In the genomic region with DNA sequence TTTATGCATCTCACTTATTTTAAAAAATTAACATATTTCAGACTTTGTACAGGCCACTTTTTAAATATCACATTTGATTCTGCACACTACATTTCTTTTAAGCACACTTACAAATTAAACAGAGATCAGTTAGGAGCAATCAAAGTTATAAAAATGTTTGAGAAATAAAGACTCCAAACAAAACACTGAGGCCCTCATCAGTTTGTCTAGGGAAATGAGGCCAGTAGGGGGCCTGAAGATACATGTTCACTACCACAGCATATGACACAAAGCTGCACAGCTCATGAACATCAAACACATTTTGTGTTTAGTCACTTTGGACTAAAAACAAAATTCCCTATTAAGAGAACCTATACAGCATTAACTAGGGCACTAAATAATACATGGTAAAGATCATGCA, we compare ENCODE assay signal across 8 cellular contexts.
DNase-seq lines count a peak whose midpoint lies in the region; ATAC-seq and TF ChIP-seq lines count a peak whose summit lies in the region.

No MANE protein-coding gene starts in this region.

- H3K27ac Mint-ChIP-seq in osteocyte (ENCODE audit: unreplicated experiment): no peak overlapping the region

- peak; percentile 24 for DNase-seq in GM10248 (ENCODE audit: extremely low spot score)
- DNase-seq in LNCaP clone FGC (ENCODE audit: low read depth): peak; percentile 14
- DNase-seq in dermis blood vessel endothelial cell: peak; percentile 78
- DNase-seq in osteocyte (ENCODE audit: extremely low spot score, unreplicated experiment): no peak
- no peak for DNase-seq in activated gamma-delta T cell treated with Interleukin-2 at 50 U/mL for 16 hours
- no peak for DNase-seq in NCI-H187 treated with DMSO at 0.1 percent for 48 hours (lab: John Stamatoyannopoulos, UW)
- DNase-seq in SKM-1 treated with dmso at 0.1 percent for 144 hours (lab: John Stamatoyannopoulos, UW; ENCODE audit: unreplicated experiment): no peak

- no peaks in the 10 kb centered on the region for H3K9me3 Mint-ChIP-seq in osteocyte (ENCODE audit: unreplicated experiment)

- no peak for ATAC-seq in GM18498 (IDR thresholded peaks at IDR 0.05; ENCODE audit: unreplicated experiment)

- no peak overlapping the region for H3K4me3 Mint-ChIP-seq in osteocyte (ENCODE audit: unreplicated experiment)

- POLR2A ChIA-PET in GM10248 (lab: Yijun Ruan, JAX): no interaction called here

- peaks cover 51% of the 10 kb centered on the region for H3K4me1 Mint-ChIP-seq in osteocyte (ENCODE audit: unreplicated experiment)

- CTCF ChIA-PET in GM10248 (lab: Yijun Ruan, JAX): interaction anchor here (0.9 to 1.1 kb wide), 3 partner anchors 10 to 287 kb away, joined by 3 to 7 read pairs (median 3); no protein-coding TSS in a partner anchor

- H3K4me3 ChIP-seq in LNCaP clone FGC (ENCODE audit: low read depth, low read length): no peak overlapping the region

- H3K27me3 Mint-ChIP-seq in osteocyte (ENCODE audit: unreplicated experiment): no peaks in the 10 kb centered on the region

- H3K36me3 Mint-ChIP-seq in osteocyte (ENCODE audit: unreplicated experiment): no peaks in the 10 kb centered on the region

- TF ChIP-seq CTCF in GM10248 (IDR thresholded peaks at IDR 0.05; ENCODE audit: control extremely low read depth, extremely low read depth, low read depth, missing control alignments): peak; percentile 33
- peak; percentile 48 for TF ChIP-seq CTCF in LNCaP clone FGC (IDR thresholded peaks at IDR 0.05; ENCODE audit: control insufficient read depth, extremely low read depth, insufficient read depth)
- peak; percentile 58 for TF ChIP-seq CTCF in osteocyte (IDR thresholded peaks at IDR 0.05)

Comparison
In these comparisons a context has a peak if more than half of its experiments do, and no peak if none do; other contexts are left out.
1. DNase-seq: peak in GM10248 (single experiment), LNCaP clone FGC (single experiment) and dermis blood vessel endothelial cell (single experiment); none in osteocyte (single experiment), activated gamma-delta T cell treated with Interleukin-2 at 50 U/mL for 16 hours (single experiment), NCI-H187 treated with DMSO at 0.1 percent for 48 hours (single experiment) and SKM-1 treated with dmso at 0.1 percent for 144 hours (single experiment).
2. Peak in every context shown above with its lines, with median percentiles within 50 percentile points of each other: CTCF ChIP-seq.